Comparison of ENCODE assay signal across 16 cellular contexts in the genomic region with DNA sequence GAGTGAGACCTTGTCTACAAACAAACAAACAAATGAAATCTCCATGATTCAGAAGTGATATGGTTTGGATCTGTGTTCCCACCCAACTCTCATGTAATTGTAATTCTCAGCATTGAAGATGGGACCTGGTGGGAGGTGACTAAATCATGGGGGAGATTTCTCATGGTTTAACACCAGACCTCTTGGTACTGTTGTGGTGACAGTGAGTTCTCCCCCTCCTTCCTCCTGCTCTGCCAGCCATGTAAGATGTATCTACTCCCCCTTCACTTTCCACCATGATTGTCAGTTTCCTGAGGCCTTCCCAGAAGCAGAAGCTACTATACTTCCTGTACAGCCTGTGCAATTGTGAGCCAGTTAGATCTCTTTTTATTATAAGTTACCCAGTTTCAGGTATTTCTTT.
"Had no signal": no experiment of that assay in that cellular context is flagged by ENCODE, and none has a peak within 500 bp of the region (broad histone marks: within the 10 kb centered on the region; RNA-seq: fewer than 3 reads in every experiment).

No MANE protein-coding gene starts in this region.

- H3K27me3 ChIP-seq: body of pancreas, colonic mucosa, right atrium auricular region, stomach had no signal

- H3K27me3 Mint-ChIP-seq: progenitor cell of endocrine pancreas had no signal

- H3K4me3 ChIP-seq: body of pancreas, colonic mucosa, lower lobe of right lung, right atrium auricular region, stomach, thoracic aorta had no signal

- H3K9me3 ChIP-seq: body of pancreas, colonic mucosa, lower lobe of right lung, right atrium auricular region, stomach, thoracic aorta had no signal

- ATAC-seq: body of pancreas, esophagus mucosa, left colon, lower lobe of right lung had no signal

- H3K4me1 ChIP-seq: colonic mucosa, right atrium auricular region had no signal

- DNase-seq: activated CD4-positive, alpha-beta T cell treated with anti-CD3 and anti-CD28 coated beads for 48 hours; activated T-cell treated with anti-CD3 and anti-CD28 coated beads, Interleukin-2, amount 50 U/mL, for 1 hour; amygdala; body of pancreas; caudate nucleus; colonic mucosa; left colon; lower lobe of right lung; midbrain; stimulated activated CD4-positive, alpha-beta T cell treated with anti-CD3 and anti-CD28 coated beads, Interleukin-4, amount 100 ng/mL, for 24 hours; stomach; T1000 had no signal

- H3K36me3 ChIP-seq: colonic mucosa, lower lobe of right lung, right atrium auricular region, stomach, thoracic aorta had no signal

- H3K27ac ChIP-seq: body of pancreas, colonic mucosa, lower lobe of right lung, right atrium auricular region, stomach, thoracic aorta had no signal

- H3K27ac Mint-ChIP-seq: progenitor cell of endocrine pancreas had no signal
